2 cellular contexts compared by ENCODE assay signal in genomic region chr4:8152090-8152864, GRCh38.
TF ChIP-seq lines count a peak whose summit lies in the region.

No MANE protein-coding gene starts in this region.

TF ChIP-seq in IMR-90, 13 proteins besides CTCF, POLR2A, EP300 and RAD21:
- TF ChIP-seq RFX5 (IDR thresholded peaks at IDR 0.05; ENCODE audit: low read depth, low read length), result no peak
- no peak for TF ChIP-seq SMC3 (IDR thresholded peaks at IDR 0.05; ENCODE audit: low read depth, low read length)
- TF ChIP-seq USF2 (IDR thresholded peaks at IDR 0.05; ENCODE audit: low read depth, low read length), result no peak
- TF ChIP-seq RCOR1 (IDR thresholded peaks at IDR 0.05; ENCODE audit: insufficient replicate concordance, low read length), result no peak
- TF ChIP-seq ELK1 (IDR thresholded peaks at IDR 0.05; ENCODE audit: borderline replicate concordance, low read depth, low read length), result no peak
- no peak for TF ChIP-seq BHLHE40 (IDR thresholded peaks at IDR 0.05; ENCODE audit: low read depth, low read length)
- TF ChIP-seq MXI1 (IDR thresholded peaks at IDR 0.05; ENCODE audit: borderline replicate concordance, low read depth, low read length), result no peak
- TF ChIP-seq FOS (IDR thresholded peaks at IDR 0.05; ENCODE audit: low read depth, low read length), result no peak
- no peak for TF ChIP-seq CEBPB (IDR thresholded peaks at IDR 0.05; ENCODE audit: low read depth, low read length)
- no peak for TF ChIP-seq MAFK (IDR thresholded peaks at IDR 0.05; ENCODE audit: low read depth, low read length)
- TF ChIP-seq MAZ (IDR thresholded peaks at IDR 0.05; ENCODE audit: borderline replicate concordance, low read depth, low read length), result no peak
- no peak for TF ChIP-seq CHD1 (IDR thresholded peaks at IDR 0.05; ENCODE audit: low read depth, low read length)
- TF ChIP-seq NFE2L2 (IDR thresholded peaks at IDR 0.05; ENCODE audit: low read depth, low read length), result no peak

TF ChIP-seq in SK-N-SH treated with all-trans-retinoic acid at 6 μM for 48 hours, 23 proteins besides CTCF, POLR2A, EP300 and RAD21:
- TF ChIP-seq POU6F1 (CRISPR knock-in tag; IDR thresholded peaks at IDR 0.05; ENCODE audit: borderline replicate concordance, low read depth) (no peak), SNAI2 (CRISPR knock-in tag; IDR thresholded peaks at IDR 0.05) (no peak)
TF ChIP-seq in SK-N-SH treated with all-trans-retinoic acid at 6 μM for 48 hours: peak in this region for 0.
